Comparison of ENCODE assay signal across 23 cellular contexts in the genomic region with DNA sequence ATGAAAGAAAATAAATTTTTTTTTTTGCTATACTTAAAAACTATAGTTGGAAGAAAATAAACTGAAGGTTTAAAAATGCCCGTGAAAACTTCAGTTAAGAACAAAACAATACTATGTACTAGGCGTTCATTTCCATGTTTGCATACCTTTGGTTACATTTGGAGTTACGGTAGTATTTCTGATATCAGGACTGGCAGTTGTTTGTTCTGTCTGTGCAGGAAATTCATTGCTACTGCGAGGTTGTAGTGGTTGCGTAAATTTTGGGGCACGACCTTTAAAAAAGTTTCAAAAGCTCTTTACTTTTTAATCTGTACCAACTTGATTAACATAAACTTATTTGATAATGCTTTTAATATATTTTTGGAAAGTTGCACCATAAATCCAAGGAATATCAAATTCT. TPM values are rescaled to one million over a fixed set of nuclear protein-coding genes. Genes with fewer than 3 reads are reported as not detected.
"Had no signal": no experiment of that assay in that cellular context is flagged by ENCODE, and none has a peak within 500 bp of the region (broad histone marks: within the 10 kb centered on the region; RNA-seq: fewer than 3 reads in every experiment).

No MANE protein-coding gene starts in this region.

- H3K27ac Mint-ChIP-seq: activated CD4-positive, alpha-beta memory T cell treated with anti-CD3 and anti-CD28 coated beads for 36 hours; activated naive CD4-positive, alpha-beta T cell treated with anti-CD3 and anti-CD28 coated beads, Interleukin-2, amount 10 ng/mL, durations not matched to agents 7 days and 5 days; activated T-cell treated with anti-CD3 and anti-CD28 coated beads, Interleukin-2, amount 50 U/mL, for 72 hours; immature natural killer cell; natural killer cell treated with Interleukin-12 subunit alpha and Interleukin-12 subunit beta and Interleukin-15 and Interleukin-18, amount 100 ng/mL, for 72 hours; T-helper 17 cell; type B pancreatic cell had no signal

- H3K36me3 Mint-ChIP-seq: activated CD4-positive, alpha-beta memory T cell treated with anti-CD3 and anti-CD28 coated beads for 36 hours; activated naive CD4-positive, alpha-beta T cell treated with anti-CD3 and anti-CD28 coated beads, Interleukin-2, amount 10 ng/mL, durations not matched to agents 7 days and 5 days; immature natural killer cell; natural killer cell treated with Interleukin-12 subunit alpha and Interleukin-12 subunit beta and Interleukin-15 and Interleukin-18, amount 100 ng/mL, for 72 hours had no signal

- H3K4me2 ChIP-seq: hepatocyte had no signal

- H3K4me3 ChIP-seq: body of pancreas, cardiac muscle cell, hepatocyte, spleen, thoracic aorta had no signal

- H3K4me3 Mint-ChIP-seq: activated CD4-positive, alpha-beta memory T cell treated with anti-CD3 and anti-CD28 coated beads for 36 hours; activated naive CD4-positive, alpha-beta T cell treated with anti-CD3 and anti-CD28 coated beads, Interleukin-2, amount 10 ng/mL, durations not matched to agents 7 days and 5 days; activated T-cell treated with anti-CD3 and anti-CD28 coated beads, Interleukin-2, amount 50 U/mL, for 72 hours; immature natural killer cell; natural killer cell treated with Interleukin-12 subunit alpha and Interleukin-12 subunit beta and Interleukin-15 and Interleukin-18, amount 100 ng/mL, for 72 hours; T-helper 17 cell; type B pancreatic cell had no signal

- ATAC-seq: activated T-cell treated with anti-CD3 and anti-CD28 coated beads, Interleukin-2, amount 50 U/mL, for 72 hours; body of pancreas; esophagus mucosa; left ventricle myocardium superior; natural killer cell treated with Interleukin-12 subunit alpha and Interleukin-12 subunit beta and Interleukin-15 and Interleukin-18, amount 100 ng/mL, for 72 hours; T-helper 17 cell had no signal

- H3K4me1 Mint-ChIP-seq: activated naive CD4-positive, alpha-beta T cell treated with anti-CD3 and anti-CD28 coated beads, Interleukin-2, amount 10 ng/mL, durations not matched to agents 7 days and 5 days; immature natural killer cell had no signal

- H3K9me3 Mint-ChIP-seq: activated CD4-positive, alpha-beta memory T cell treated with anti-CD3 and anti-CD28 coated beads for 36 hours; activated naive CD4-positive, alpha-beta T cell treated with anti-CD3 and anti-CD28 coated beads, Interleukin-2, amount 10 ng/mL, durations not matched to agents 7 days and 5 days; activated T-cell treated with anti-CD3 and anti-CD28 coated beads, Interleukin-2, amount 50 U/mL, for 72 hours; immature natural killer cell; natural killer cell treated with Interleukin-12 subunit alpha and Interleukin-12 subunit beta and Interleukin-15 and Interleukin-18, amount 100 ng/mL, for 72 hours; type B pancreatic cell had no signal

- H3K27ac ChIP-seq: body of pancreas, cardiac muscle cell, hepatocyte, spleen, thoracic aorta had no signal

- H3K27me3 Mint-ChIP-seq: activated CD4-positive, alpha-beta memory T cell treated with anti-CD3 and anti-CD28 coated beads for 36 hours; activated naive CD4-positive, alpha-beta T cell treated with anti-CD3 and anti-CD28 coated beads, Interleukin-2, amount 10 ng/mL, durations not matched to agents 7 days and 5 days; progenitor cell of endocrine pancreas; type B pancreatic cell had no signal

- H3K9me3 ChIP-seq: body of pancreas, spleen, thoracic aorta had no signal

- DNase-seq: activated CD4-positive, alpha-beta memory T cell treated with anti-CD3 and anti-CD28 coated beads for 36 hours; activated CD4-positive, alpha-beta T cell treated with anti-CD3 and anti-CD28 coated beads for 48 hours; activated effector memory CD4-positive, alpha-beta T cell treated with anti-CD3 and anti-CD28 coated beads, Interleukin-2, amount 50 U/mL, for 16 hours; activated naive CD4-positive, alpha-beta T cell treated with anti-CD3 and anti-CD28 coated beads, Interleukin-2, amount 10 ng/mL, durations not matched to agents 7 days and 5 days; activated T-cell treated with anti-CD3 and anti-CD28 coated beads, Interleukin-2, amount 50 U/mL, for 72 hours; body of pancreas; effector CD4-positive, alpha-beta T cell; foreskin melanocyte; glutamatergic neuron; immature natural killer cell; left ventricle myocardium superior; retina; spleen; stimulated activated CD4-positive, alpha-beta T cell treated with anti-CD3 and anti-CD28 coated beads, Interleukin-4, amount 100 ng/mL, for 1 hour; stimulated activated naive CD4-positive, alpha-beta T cell treated with Interleukin-2 at 50 U/mL for 16 hours; T-helper 17 cell had no signal

- H2AFZ ChIP-seq: hepatocyte had no signal

- H3K79me2 ChIP-seq: hepatocyte had no signal

- H3K4me1 ChIP-seq: body of pancreas, spleen had no signal

- H3K27me3 ChIP-seq: body of pancreas, cardiac muscle cell, hepatocyte, spleen had no signal

RNA-seq across cellular contexts. Expression of gene ST3GAL6, which starts 47.9 kb away (rescaled TPM):
- total RNA-seq: activated CD4-positive, alpha-beta memory T cell treated with anti-CD3 and anti-CD28 coated beads for 36 hours; natural killer cell treated with Interleukin-12 subunit alpha and Interleukin-12 subunit beta and Interleukin-15 and Interleukin-18, amount 100 ng/mL, for 72 hours had no signal
